In genomic region chr1:173005196-173005864, GRCh38 we compare ENCODE assay signal across 1 cellular context.
TF ChIP-seq lines count a peak whose summit lies in the region.

No MANE protein-coding gene starts in this region.

TF ChIP-seq in H1, 55 proteins besides CTCF, POLR2A, EP300 and RAD21:
- no peak for TF ChIP-seq SP2 (IDR thresholded peaks at IDR 0.05; ENCODE audit: low read length)
- no peak for TF ChIP-seq SIRT6 (IDR thresholded peaks at IDR 0.05; ENCODE audit: low read length)
- no peak for TF ChIP-seq BACH1 (IDR thresholded peaks at IDR 0.05; ENCODE audit: low read length)
- no peak for TF ChIP-seq POLR2AphosphoS5 (IDR thresholded peaks at IDR 0.05; ENCODE audit: low read depth, low read length)
- TF ChIP-seq CTBP2 (IDR thresholded peaks at IDR 0.05; ENCODE audit: borderline replicate concordance, insufficient read depth, insufficient read length, low read length) = no peak
- TF ChIP-seq BCL11A (IDR thresholded peaks at IDR 0.05; ENCODE audit: low read depth in 2 of 2, low read length in 2 of 2) = no peak
- TF ChIP-seq, protein P1, sequence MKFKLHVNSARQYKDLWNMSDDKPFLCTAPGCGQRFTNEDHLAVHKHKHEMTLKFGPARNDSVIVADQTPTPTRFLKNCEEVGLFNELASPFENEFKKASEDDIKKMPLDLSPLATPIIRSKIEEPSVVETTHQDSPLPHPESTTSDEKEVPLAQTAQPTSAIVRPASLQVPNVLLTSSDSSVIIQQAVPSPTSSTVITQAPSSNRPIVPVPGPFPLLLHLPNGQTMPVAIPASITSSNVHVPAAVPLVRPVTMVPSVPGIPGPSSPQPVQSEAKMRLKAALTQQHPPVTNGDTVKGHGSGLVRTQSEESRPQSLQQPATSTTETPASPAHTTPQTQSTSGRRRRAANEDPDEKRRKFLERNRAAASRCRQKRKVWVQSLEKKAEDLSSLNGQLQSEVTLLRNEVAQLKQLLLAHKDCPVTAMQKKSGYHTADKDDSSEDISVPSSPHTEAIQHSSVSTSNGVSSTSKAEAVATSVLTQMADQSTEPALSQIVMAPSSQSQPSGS (IDR thresholded peaks at IDR 0.05; ENCODE audit: low read length) = no peak
- no peak for TF ChIP-seq CEBPB (IDR thresholded peaks at IDR 0.05; ENCODE audit: low read depth, low read length)
- TF ChIP-seq CHD2 (IDR thresholded peaks at IDR 0.05; ENCODE audit: low read length) = no peak
- no peak for TF ChIP-seq NRF1 (IDR thresholded peaks at IDR 0.05; ENCODE audit: low read depth, low read length)
- no peak for TF ChIP-seq NANOG (IDR thresholded peaks at IDR 0.05; ENCODE audit: insufficient read depth, low read depth, low read length, poor library complexity, severe bottlenecking)
- no peak for TF ChIP-seq TAF1 (IDR thresholded peaks at IDR 0.05; ENCODE audit: low read depth, low read length)
- TF ChIP-seq JUND (IDR thresholded peaks at IDR 0.05; ENCODE audit: low read length) = no peak
- no peak for TF ChIP-seq MAFK (IDR thresholded peaks at IDR 0.05; ENCODE audit: low read depth, low read length)
- TF ChIP-seq TEAD4 (IDR thresholded peaks at IDR 0.05; ENCODE audit: low read depth, low read length) = no peak
- TF ChIP-seq HDAC2 (IDR thresholded peaks at IDR 0.05; ENCODE audit: borderline replicate concordance in 1 of 2, low read depth in 2 of 2, low read length in 2 of 2) = no peak
- no peak for TF ChIP-seq CREB1 (IDR thresholded peaks at IDR 0.05)
